Comparison of ENCODE assay signal across 1 cellular context in genomic region chr6:41555326-41556300, GRCh38.
TF ChIP-seq lines count a peak whose summit lies in the region.

No MANE protein-coding gene starts in this region.

TF ChIP-seq in GM23338, 12 proteins besides CTCF, POLR2A, EP300 and RAD21 (continued from another document):
- TF ChIP-seq ZNF462 (CRISPR knock-in tag; IDR thresholded peaks at IDR 0.05) = no peak
- no peak for TF ChIP-seq EZH2phosphoT487 (IDR thresholded peaks at IDR 0.05; ENCODE audit: unreplicated experiment)
- TF ChIP-seq ZNF114 (CRISPR knock-in tag; IDR thresholded peaks at IDR 0.05) = no peak
- TF ChIP-seq STAT1 (IDR thresholded peaks at IDR 0.05; ENCODE audit: unreplicated experiment) = no peak
- no peak for TF ChIP-seq EZH2 (IDR thresholded peaks at IDR 0.05; ENCODE audit: low read depth, unreplicated experiment)
- no peak for TF ChIP-seq REST (IDR thresholded peaks at IDR 0.05; ENCODE audit: unreplicated experiment)
- TF ChIP-seq ZNF331 (CRISPR knock-in tag; IDR thresholded peaks at IDR 0.05; ENCODE audit: low read depth) = no peak
- TF ChIP-seq NANOG (IDR thresholded peaks at IDR 0.05; ENCODE audit: borderline replicate concordance) = peak; percentile 97
- peak; percentile 47; the same call in 1 of the 2 replicates for TF ChIP-seq CREB1 (CRISPR knock-in tag; IDR thresholded peaks at IDR 0.05; ENCODE audit: low read depth)
- no peak for TF ChIP-seq JUNB (IDR thresholded peaks at IDR 0.05; ENCODE audit: unreplicated experiment)
